In the genomic region with DNA sequence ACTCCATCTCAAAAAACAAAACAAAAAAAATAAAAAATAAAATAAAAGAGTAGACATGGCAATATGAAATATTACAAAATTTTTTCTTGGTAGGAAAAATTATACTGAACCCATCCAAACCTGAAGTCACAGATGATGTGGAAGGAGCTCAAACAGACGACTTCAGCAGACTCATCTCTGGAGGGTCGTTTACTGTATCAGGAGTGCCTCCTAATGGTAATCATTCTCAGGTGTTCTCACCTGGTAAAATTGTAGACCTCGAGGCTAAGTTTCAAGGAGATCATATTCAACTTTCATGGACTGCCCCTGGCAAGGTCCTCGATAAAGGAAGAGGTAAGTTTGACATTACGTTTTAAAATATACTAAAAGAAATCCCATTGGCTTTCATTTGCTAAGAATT, we compare ENCODE assay signal across 21 cellular contexts. TPM values are rescaled to one million over a fixed set of nuclear protein-coding genes. Genes with fewer than 3 reads are reported as not detected.
DNase-seq lines count a peak whose midpoint lies in the region; ATAC-seq, FAIRE-seq and TF ChIP-seq lines count a peak whose summit lies in the region.
"Had no signal": no experiment of that assay in that cellular context is flagged by ENCODE, and none has a peak within 500 bp of the region (broad histone marks: within the 10 kb centered on the region; RNA-seq: fewer than 3 reads in every experiment).

No MANE protein-coding gene starts in this region.

- H3K4me3 ChIP-seq in GM23338 (no peak overlapping the region), H1 (ENCODE audit: extremely low read depth in 1 of 4, insufficient read depth in 2 of 4, low read depth in 3 of 4, low read length in 4 of 4) (no peak overlapping the region), iPS DF 6.9 (ENCODE audit: low read length) (no peak overlapping the region)
- H3K4me3 ChIP-seq: BLaER1 treated with 17β-estradiol and CSF1 and Interleukin-3, amounts not matched to agents 10 nM and 100 nM; K562 had no signal

- 82% methylated on average over 5 of the region's 5 CpGs; no CpG with 5 or more reads in 1 of the 2 experiments for WGBS in H1 (ENCODE audit: extremely low coverage in 1 of 2, insufficient coverage in 1 of 2, insufficient read length in 1 of 2, insufficient replicate concordance in 2 of 2, low coverage in 1 of 2, low lambda C conversion rate in 2 of 2, missing lambda C conversion rate in 1 of 2), 2 experiments
- no CpG with 5 or more reads among the region's 5 CpGs for WGBS in iPS DF 6.9 (ENCODE audit: insufficient coverage, insufficient read length)

- no peak overlapping the region for H3K4ac ChIP-seq in H1 (replicated peaks; ENCODE audit: insufficient read length, low read depth, low read length)

- no peak overlapping the region for H2BK5ac ChIP-seq in H1 (ENCODE audit: low read depth, low read length)

- no peaks in the 10 kb centered on the region for H3K27me3 Mint-ChIP-seq in GM23338 (ENCODE audit: insufficient read depth, low read depth, poor library complexity)
- H3K27me3 Mint-ChIP-seq: CD8-positive, alpha-beta memory T cell had no signal

- H3K14ac ChIP-seq in H1 (ENCODE audit: insufficient read length) = no peak overlapping the region

- H3K4me1 ChIP-seq in GM23338 (ENCODE audit: insufficient read depth) = no peaks in the 10 kb centered on the region
- H3K4me1 ChIP-seq in H1 (replicated peaks in 1 of 4; ENCODE audit: control insufficient read depth in 3 of 4, insufficient read depth in 4 of 4, low read length in 3 of 4) = no peaks in the 10 kb centered on the region
- no peaks in the 10 kb centered on the region for H3K4me1 ChIP-seq in iPS DF 6.9 (ENCODE audit: control insufficient read depth, insufficient read depth, low read length)

- TF ChIP-seq CTCF in GM23338 (conservative IDR thresholded peaks at IDR 0.05; ENCODE audit: low read depth in 2 of 2) = peak; percentile 38 to 64
- TF ChIP-seq CTCF in H1 (IDR thresholded peaks at IDR 0.05; ENCODE audit: control extremely low read depth in 1 of 3, insufficient read depth in 1 of 3, low read depth in 1 of 3, low read length in 3 of 3) = peak in 2 of 3 experiments; percentile 28 to 35; a peak in 2 of 4 replicates

- CTCF ChIA-PET in H1 (lab: Charles Lee; ENCODE audit: partially characterized antibody) = interaction anchor here (0.7 to 3.7 kb wide), 19 partner anchors 9 to 1710 kb away, joined by 3 to 24 read pairs (median 3); partner anchors contain the start of gene SH3GLB1

- H3K27ac ChIP-seq in GM23338 (ENCODE audit: low read depth) (no peak overlapping the region), H1 (ENCODE audit: low read depth, low read length) (no peak overlapping the region), iPS DF 6.9 (ENCODE audit: low read length) (no peak overlapping the region)
- H3K27ac ChIP-seq: BLaER1 treated with 17β-estradiol and CSF1 and Interleukin-3, amounts not matched to agents 10 nM and 100 nM; RWPE1 had no signal

- TF ChIP-seq RAD21 in H1 (IDR thresholded peaks at IDR 0.05 in 1 of 2, conservative IDR thresholded peaks at IDR 0.05 in 1 of 2; ENCODE audit: low read depth in 2 of 2, low read length in 2 of 2) = peak; percentile 63 to 70

- no peak for TF ChIP-seq EP300 in H1 (IDR thresholded peaks at IDR 0.05; ENCODE audit: borderline replicate concordance in 1 of 2, low read depth in 2 of 2, low read length in 2 of 2)

- no peak overlapping the region for H3K18ac ChIP-seq in H1 (ENCODE audit: extremely low read depth, low read length)

- no peaks in the 10 kb centered on the region for H3K9me3 Mint-ChIP-seq in GM23338
- H3K9me3 Mint-ChIP-seq: CD8-positive, alpha-beta memory T cell had no signal

- H3K56ac ChIP-seq in H1 (replicated peaks; ENCODE audit: insufficient read length, low read depth, low read length) = no peak overlapping the region

- no peak overlapping the region for H4K5ac ChIP-seq in H1 (ENCODE audit: insufficient read length, low read depth, low read length)

- no peak overlapping the region for H3K4me3 Mint-ChIP-seq in GM23338
- H3K4me3 Mint-ChIP-seq: CD8-positive, alpha-beta memory T cell had no signal

- peak; percentile 42 for DNase-seq in GM23338 (ENCODE audit: low spot score)
- peak; percentile 36 for DNase-seq in HT-29 (ENCODE audit: low spot score)
- no peak for DNase-seq in H1 (ENCODE audit: low read depth in 1 of 2, low spot score in 2 of 2)
- DNase-seq in iPS DF 6.9 (ENCODE audit: low read depth, low spot score) = peak; percentile 7
- DNase-seq in kidney glomerular epithelial cell (lab: John Stamatoyannopoulos, UW) = no peak
- no peak for DNase-seq in NCI-H526 treated with DMSO at 0.1 percent for 48 hours (lab: John Stamatoyannopoulos, UW)
- DNase-seq: CD8-positive, alpha-beta memory T cell; DMS79 treated with DMSO at 0.1 percent for 48 hours; NCI-H1417 treated with DMSO at 0.1 percent for 48 hours; NCI-H187 treated with DMSO at 0.1 percent for 48 hours; NCI-H345; NCI-H524 treated with DMSO at 0.1 percent for 48 hours; PC-3; SIG-M5; T-helper 1 cell had no signal

- no peak for FAIRE-seq in H1 (lab: Jason Lieb, UNC)
- FAIRE-seq: H54, K562 had no signal

- H3K4me1 Mint-ChIP-seq in GM23338 = no peaks in the 10 kb centered on the region
- H3K4me1 Mint-ChIP-seq: CD8-positive, alpha-beta memory T cell had no signal

- H3K4me2 ChIP-seq in GM23338 (no peak overlapping the region), H1 (ENCODE audit: insufficient read depth in 1 of 2, low read depth in 2 of 2, low read length in 2 of 2) (no peak overlapping the region)
- H3K4me2 ChIP-seq: BLaER1 treated with 17β-estradiol and CSF1 and Interleukin-3, amounts not matched to agents 10 nM and 100 nM had no signal

- H3K23me2 ChIP-seq in H1 (ENCODE audit: low read depth, low read length) = no peaks in the 10 kb centered on the region

- H3K9me3 ChIP-seq in H1 (ENCODE audit: insufficient read depth in 2 of 2, low read depth in 1 of 2, low read length in 1 of 2) (no peaks in the 10 kb centered on the region), iPS DF 6.9 (ENCODE audit: control insufficient read depth, insufficient read depth, low read length) (no peaks in the 10 kb centered on the region)
- H3K9me3 ChIP-seq: BLaER1 treated with 17β-estradiol and CSF1 and Interleukin-3, amounts not matched to agents 10 nM and 100 nM had no signal

- H2AFZ ChIP-seq in GM23338 (no peak overlapping the region), H1 (ENCODE audit: low read length) (no peak overlapping the region)

- H2BK15ac ChIP-seq in H1 (ENCODE audit: low read length) = no peak overlapping the region

- no peaks in the 10 kb centered on the region for H3F3A ChIP-seq in GM23338 (replicated peaks; ENCODE audit: low read depth)

- H3K9ac ChIP-seq in H1 (replicated peaks in 1 of 4; ENCODE audit: extremely low read depth in 1 of 4, low read depth in 3 of 4, low read length in 3 of 4) = no peak overlapping the region
- H3K9ac ChIP-seq: BLaER1 treated with 17β-estradiol and CSF1 and Interleukin-3, amounts not matched to agents 10 nM and 100 nM had no signal

- no peaks in the 10 kb centered on the region for H3K79me1 ChIP-seq in H1 (ENCODE audit: low read depth, low read length)

- no peaks in the 10 kb centered on the region for H3K27me3 ChIP-seq in GM23338 (ENCODE audit: insufficient read depth)
- no peaks in the 10 kb centered on the region for H3K27me3 ChIP-seq in H1 (replicated peaks in 1 of 4; ENCODE audit: control insufficient read depth in 3 of 4, extremely low read depth in 1 of 4, insufficient read depth in 3 of 4, low read length in 3 of 4)
- H3K27me3 ChIP-seq in iPS DF 6.9 (ENCODE audit: control insufficient read depth, insufficient read depth, low read length) = no peaks in the 10 kb centered on the region
- H3K27me3 ChIP-seq: BLaER1 treated with 17β-estradiol and CSF1 and Interleukin-3, amounts not matched to agents 10 nM and 100 nM had no signal

- H2BK120ac ChIP-seq in H1 (replicated peaks; ENCODE audit: low read depth, low read length) = no peak overlapping the region

- POLR2A ChIA-PET in H1 (lab: Charles Lee; ENCODE audit: partially characterized antibody) = no interaction called here

- no peak overlapping the region for H3K23ac ChIP-seq in H1 (ENCODE audit: insufficient read length)

- H3K36me3 Mint-ChIP-seq in GM23338 (ENCODE audit: low read depth) = no peaks in the 10 kb centered on the region

- H4K20me1 ChIP-seq in GM23338 (replicated peaks; ENCODE audit: insufficient read depth) (no peaks in the 10 kb centered on the region), H1 (replicated peaks in 1 of 2; ENCODE audit: control insufficient read depth in 1 of 2, insufficient read depth in 2 of 2, low read length in 2 of 2) (no peaks in the 10 kb centered on the region)
- H4K20me1 ChIP-seq: BLaER1 treated with 17β-estradiol and CSF1 and Interleukin-3, amounts not matched to agents 10 nM and 100 nM had no signal

- no peak overlapping the region for H2AK5ac ChIP-seq in H1 (ENCODE audit: low read depth, low read length)

- no peaks in the 10 kb centered on the region for H3K36me3 ChIP-seq in GM23338 (ENCODE audit: insufficient read depth)
- no peaks in the 10 kb centered on the region for H3K36me3 ChIP-seq in H1 (ENCODE audit: control insufficient read depth in 2 of 4, insufficient read depth in 4 of 4, low read length in 3 of 4)
- H3K36me3 ChIP-seq in iPS DF 6.9 (ENCODE audit: control insufficient read depth, insufficient read depth, low read length) = no peaks in the 10 kb centered on the region
- H3K36me3 ChIP-seq: BLaER1 treated with 17β-estradiol and CSF1 and Interleukin-3, amounts not matched to agents 10 nM and 100 nM had no signal

- ATAC-seq in GM23338 (peak; percentile 70), HG02642 (IDR thresholded peaks at IDR 0.05; ENCODE audit: poor library complexity, unreplicated experiment) (no peak)
- ATAC-seq: K562, PC-3, SK-N-SH treated with all-trans-retinoic acid at 6 μM for 48 hours had no signal

- no peaks in the 10 kb centered on the region for H3K9me2 ChIP-seq in GM23338 (ENCODE audit: insufficient read depth)

- H2BK12ac ChIP-seq in H1 (ENCODE audit: low read depth, low read length) = no peak overlapping the region

- TF ChIP-seq POLR2A in H1 (IDR thresholded peaks at IDR 0.05; ENCODE audit: control extremely low read depth in 1 of 2, low read depth in 2 of 2, low read length in 2 of 2) = no peak

- H3K79me2 ChIP-seq in GM23338 (replicated peaks; ENCODE audit: insufficient read depth) (no peaks in the 10 kb centered on the region), H1 (ENCODE audit: control insufficient read depth in 1 of 2, insufficient read depth in 2 of 2, low read length in 2 of 2) (no peaks in the 10 kb centered on the region)

- H2BK20ac ChIP-seq in H1 (ENCODE audit: low read length) = no peak overlapping the region

- H3K27ac Mint-ChIP-seq in GM23338 = no peak overlapping the region
- H3K27ac Mint-ChIP-seq: CD8-positive, alpha-beta memory T cell had no signal

- H4K91ac ChIP-seq in H1 (replicated peaks; ENCODE audit: insufficient read length, low read length) = no peak overlapping the region

- no peak overlapping the region for H4K8ac ChIP-seq in H1 (ENCODE audit: extremely low read depth, insufficient read depth, low read length)

RNA-seq across cellular contexts. Expression of gene SH3GLB1, which starts 54.3 kb away (rescaled TPM):
- total RNA-seq in GM23338 (2014; rRNA removed; shearing (Covaris generic)) = 16.4 and 21.4 TPM in 2 replicates
- polyA plus RNA-seq in GM23338 (2016; fragmentation: Nextera tagmentation; extraction: Ambion mirVana) = 27.1 and 29.4 TPM in 2 replicates
- total RNA-seq in HT-29 (2014; rRNA removed; shearing (Covaris generic)) = 17.0 and 18.1 TPM in 2 replicates
- 39.4 and 43.1 TPM in 2 replicates for total RNA-seq in H1 (2021; fragmentation: NEBNext Ultra II Directional; extraction: Animal tissue kit (Norgen Biotek cat#: 25700))
- polyA plus RNA-seq in H1 (2011; rRNA removed) = 4.1 and 7.7 TPM in 2 replicates
- polyA plus RNA-seq in H1 (2011; cell fraction: cytosol; rRNA removed) = 8.4 TPM
- polyA plus RNA-seq in H1 (2011; cell fraction: nucleus; rRNA removed) = 7.5 TPM
- 12.5 to 27.5 TPM (median 13.8 TPM) in 4 replicates for polyA plus RNA-seq in H1 (2012, experiment 1 of 2)
- polyA plus RNA-seq in H1 (2012, experiment 2 of 2) = 3.0 TPM
- 15.6 TPM for polyA plus RNA-seq in H1 (2013, experiment 1 of 2)
- polyA plus RNA-seq in H1 (2013, experiment 2 of 2) = 13.5 TPM
- 12.3 and 19.6 TPM in 2 replicates for polyA minus RNA-seq in H1 (2011; rRNA and poly(A)+ RNA removed)
- 9.5 TPM for polyA minus RNA-seq in H1 (2011; cell fraction: cytosol; rRNA and poly(A)+ RNA removed)
- polyA minus RNA-seq in H1 (2011; cell fraction: nucleus; rRNA and poly(A)+ RNA removed) = 20.3 TPM

Comparison
In these comparisons a context has a peak if more than half of its experiments do, and no peak if none do; other contexts are left out.
1. DNase-seq: peak in GM23338 (single experiment), HT-29 (single experiment) and iPS DF 6.9 (single experiment); none in H1 (0 of 2), kidney glomerular epithelial cell (single experiment) and NCI-H526 treated with DMSO at 0.1 percent for 48 hours (single experiment).